Comparison of ENCODE assay signal across 9 cellular contexts in genomic region chr3:157447026-157447694, GRCh38. TPM values are rescaled to one million over a fixed set of nuclear protein-coding genes. Genes with fewer than 3 reads are reported as not detected.
DNase-seq lines count a peak whose midpoint lies in the region; ATAC-seq and TF ChIP-seq lines count a peak whose summit lies in the region.
"Had no signal": no experiment of that assay in that cellular context is flagged by ENCODE, and none has a peak within 500 bp of the region (broad histone marks: within the 10 kb centered on the region; RNA-seq: fewer than 3 reads in every experiment).

No MANE protein-coding gene starts in this region.

- H3K27me3 ChIP-seq in aorta (ENCODE audit: control insufficient read depth in 1 of 2, insufficient read depth in 2 of 2, low read length in 1 of 2) = no peaks in the 10 kb centered on the region

- H3K4me3 ChIP-seq in astrocyte of the spinal cord (ENCODE audit: low read depth, low read length) (no peak overlapping the region), aorta (ENCODE audit: low read length in 2 of 2) (no peak overlapping the region)

- H3K4me1 Mint-ChIP-seq in Calu3 (ENCODE audit: low read depth, unreplicated experiment) = no peaks in the 10 kb centered on the region
- H3K4me1 Mint-ChIP-seq in effector memory CD8-positive, alpha-beta T cell (ENCODE audit: low read depth in 2 of 2) = no peaks in the 10 kb centered on the region
- H3K4me1 Mint-ChIP-seq: stimulated activated effector memory CD8-positive, alpha-beta T cell treated with anti-CD3 and anti-CD28 coated beads, Interleukin-12 subunit alpha, Interleukin-12 subunit beta, amount 100 ng/mL, for 72 hours had no signal

- no peaks in the 10 kb centered on the region for H3K27me3 Mint-ChIP-seq in Calu3 (ENCODE audit: unreplicated experiment)
- peaks cover 0 to 3% of the 10 kb centered on the region in 2 donors for H3K27me3 Mint-ChIP-seq in effector memory CD8-positive, alpha-beta T cell

- H3K27ac Mint-ChIP-seq in Calu3 (ENCODE audit: unreplicated experiment) = no peak overlapping the region
- no peak overlapping the region for H3K27ac Mint-ChIP-seq in effector memory CD8-positive, alpha-beta T cell
- H3K27ac Mint-ChIP-seq: stimulated activated effector memory CD8-positive, alpha-beta T cell treated with anti-CD3 and anti-CD28 coated beads, Interleukin-12 subunit alpha, Interleukin-12 subunit beta, amount 100 ng/mL, for 72 hours had no signal

- BruUV-seq in Calu3 (replicated peaks; lab: Mats Ljungman, UMichigan) = no TSS peak

- H3K4me1 ChIP-seq in aorta (ENCODE audit: control insufficient read depth in 1 of 2, insufficient read depth in 2 of 2, low read length in 2 of 2) = no peaks in the 10 kb centered on the region

- H3K9me3 Mint-ChIP-seq in Calu3 (ENCODE audit: low read depth, unreplicated experiment) = no peaks in the 10 kb centered on the region
- H3K9me3 Mint-ChIP-seq in effector memory CD8-positive, alpha-beta T cell = peaks cover 0 to 3% of the 10 kb centered on the region in 2 donors
- H3K9me3 Mint-ChIP-seq: stimulated activated effector memory CD8-positive, alpha-beta T cell treated with anti-CD3 and anti-CD28 coated beads, Interleukin-12 subunit alpha, Interleukin-12 subunit beta, amount 100 ng/mL, for 72 hours had no signal

- CTCF ChIA-PET in Calu3 (lab: Charles Lee) = interaction anchor here (0.7 kb wide), 3 partner anchors 25 to 87 kb away, joined by 4 to 8 read pairs (median 4); no protein-coding TSS in a partner anchor

- no peaks in the 10 kb centered on the region for H3K9me3 ChIP-seq in aorta (ENCODE audit: control insufficient read depth, low read length)

- in situ Hi-C loops in astrocyte of the spinal cord (cut with HindIII; ENCODE audit: low sequenced_read_pairs) = no loop called here

- 41 to 44% methylated on average over 3 of the region's 3 CpGs for WGBS in aorta, 2 donors

- H3K36me3 ChIP-seq in aorta (ENCODE audit: control insufficient read depth in 1 of 2, insufficient read depth in 2 of 2, low read length in 1 of 2) = no peaks in the 10 kb centered on the region

- ATAC-seq in HG02970 (IDR thresholded peaks at IDR 0.05; ENCODE audit: low FRiP score, unreplicated experiment) (no peak), aorta (ENCODE audit: low FRiP score) (no peak)
- ATAC-seq in effector memory CD8-positive, alpha-beta T cell (replicated peaks) = no peak
- ATAC-seq: stimulated activated effector memory CD8-positive, alpha-beta T cell treated with anti-CD3 and anti-CD28 coated beads, Interleukin-12 subunit alpha, Interleukin-12 subunit beta, amount 100 ng/mL, for 72 hours had no signal

- no peak overlapping the region for H3K4me3 Mint-ChIP-seq in Calu3 (ENCODE audit: low read depth, unreplicated experiment)
- H3K4me3 Mint-ChIP-seq in effector memory CD8-positive, alpha-beta T cell = no peak overlapping the region
- H3K4me3 Mint-ChIP-seq: stimulated activated effector memory CD8-positive, alpha-beta T cell treated with anti-CD3 and anti-CD28 coated beads, Interleukin-12 subunit alpha, Interleukin-12 subunit beta, amount 100 ng/mL, for 72 hours had no signal

- H3K36me3 Mint-ChIP-seq in Calu3 (ENCODE audit: insufficient read depth, unreplicated experiment) = no peaks in the 10 kb centered on the region
- H3K36me3 Mint-ChIP-seq in effector memory CD8-positive, alpha-beta T cell (ENCODE audit: insufficient read depth) = no peaks in the 10 kb centered on the region
- H3K36me3 Mint-ChIP-seq: stimulated activated effector memory CD8-positive, alpha-beta T cell treated with anti-CD3 and anti-CD28 coated beads, Interleukin-12 subunit alpha, Interleukin-12 subunit beta, amount 100 ng/mL, for 72 hours had no signal

- no peak overlapping the region for H3K27ac ChIP-seq in aorta (ENCODE audit: low read depth in 1 of 2, low read length in 2 of 2)

- peak; percentile 54 for TF ChIP-seq CTCF in Calu3 (IDR thresholded peaks at IDR 0.05; ENCODE audit: unreplicated experiment)
- peak; percentile 87 for TF ChIP-seq CTCF in astrocyte of the spinal cord (IDR thresholded peaks at IDR 0.05; ENCODE audit: low read depth, low read length)

- intact Hi-C loops in Calu3 (cut with micrococcal nuclease; ENCODE audit: unreplicated experiment) (loop anchor here (1.0 to 5.0 kb wide), 3 partner anchors 45 to 243 kb away; no protein-coding TSS in a partner anchor), aorta (cut with DNase I) (loop anchor here in 1 of 2 donors (10.0 kb wide), 1 partner anchor 242 kb away; no protein-coding TSS in a partner anchor)

- peak; percentile 17 for DNase-seq in Calu3
- DNase-seq in M059J (ENCODE audit: low read depth) = peak; percentile 59
- DNase-seq in astrocyte of the spinal cord (ENCODE audit: low read depth, low spot score) = peak; percentile 64
- peak; percentile 59 for DNase-seq in myocyte (ENCODE audit: low read depth)
- no peak for DNase-seq in aorta
- no peak for DNase-seq in effector memory CD8-positive, alpha-beta T cell
- no peak for DNase-seq in stimulated activated CD4-positive, alpha-beta T cell treated with anti-CD3 and anti-CD28 coated beads, Interleukin-1b, Interleukin-23, amount 100 ng/mL, for 48 hours

RNA-seq across cellular contexts. Expression of gene PTX3, which starts 10.5 kb away (rescaled TPM):
- 1.8 and 2.9 TPM in 2 replicates for total RNA-seq in Calu3 (2022)
- 17.6 and 24.0 TPM in 2 replicates for total RNA-seq in M059J (2014; rRNA removed; shearing (Covaris generic))
- total RNA-seq in myocyte = 11.9 and 21.0 TPM in 2 replicates
- polyA plus RNA-seq in myocyte (2012) = 55.0 TPM
- total RNA-seq in aorta = 10 to 100 TPM in 1 of 2 donors, 1 to 10 TPM in 1; 3.9 to 68.2 TPM
- polyA plus RNA-seq in aorta = 1 to 10 TPM; 1.4 to 3.1 TPM

RNA-seq across cellular contexts. Expression of gene VEPH1, which starts 56.1 kb away (rescaled TPM):
- total RNA-seq in Calu3 (2022) (26.0 and 35.1 TPM in 2 replicates), myocyte (17.0 and 29.3 TPM in 2 replicates), aorta (under 1 TPM in 1 of 2 donors, not detected in 1; 0.81 TPM)
- 54.4 and 58.0 TPM in 2 replicates for total RNA-seq in M059J (2014; rRNA removed; shearing (Covaris generic))
- polyA plus RNA-seq in myocyte (2012) = 3.3 TPM
- under 1 TPM in 1 of 2 donors, not detected in 1; 0.77 TPM for polyA plus RNA-seq in aorta

Comparison
In these comparisons a context has a peak if more than half of its experiments do, and no peak if none do; other contexts are left out.
1. DNase-seq: peak in Calu3 (single experiment), M059J (single experiment), astrocyte of the spinal cord (single experiment) and myocyte (single experiment); none in aorta (0 of 2), effector memory CD8-positive, alpha-beta T cell (0 of 3) and stimulated activated CD4-positive, alpha-beta T cell treated with anti-CD3 and anti-CD28 coated beads, Interleukin-1b, Interleukin-23, amount 100 ng/mL, for 48 hours (single experiment).